26 cellular contexts compared by ENCODE assay signal in genomic region chr2:44285237-44285636, GRCh38. TPM values are rescaled to one million over a fixed set of nuclear protein-coding genes. Genes with fewer than 3 reads are reported as not detected.
"Had no signal": no experiment of that assay in that cellular context is flagged by ENCODE, and none has a peak within 500 bp of the region (broad histone marks: within the 10 kb centered on the region; RNA-seq: fewer than 3 reads in every experiment).

No MANE protein-coding gene starts in this region.

- ATAC-seq: gastrocnemius medialis, heart right ventricle, natural killer cell, sciatic nerve, upper lobe of right lung had no signal

- H3K4me1 Mint-ChIP-seq: natural killer cell had no signal

- H3K27me3 ChIP-seq: gastrocnemius medialis, heart right ventricle, suprapubic skin, thyroid gland, upper lobe of right lung, vagina had no signal

- H3K36me3 Mint-ChIP-seq: natural killer cell had no signal

- H3K4me3 Mint-ChIP-seq: endodermal cell, natural killer cell, neural crest cell had no signal

- H3K9me3 Mint-ChIP-seq: endodermal cell, natural killer cell, neural crest cell had no signal

- H3K4me1 ChIP-seq: gastrocnemius medialis, heart right ventricle, suprapubic skin, thyroid gland, upper lobe of right lung, vagina had no signal

- H3K27ac ChIP-seq: coronary artery, gastrocnemius medialis, heart right ventricle, suprapubic skin, thyroid gland, upper lobe of right lung, vagina had no signal

- DNase-seq: effector CD4-positive, alpha-beta T cell; endodermal cell; erythroblast; gastrocnemius medialis; heart right ventricle; islet precursor cell; mammary epithelial cell; natural killer cell; posterior cingulate gyrus; stimulated activated CD4-positive, alpha-beta T cell treated with anti-CD3 and anti-CD28 coated beads, Interleukin-2, amount 100 ng/mL, for 24 hours; stimulated activated CD4-positive, alpha-beta T cell treated with anti-CD3 and anti-CD28 coated beads, Interleukin-4, amount 100 ng/mL, for 4 hours; stimulated activated naive CD4-positive, alpha-beta T cell treated with Interleukin-2 at 50 U/mL for 16 hours; thyroid gland; upper lobe of right lung had no signal

- H3K4me3 ChIP-seq: coronary artery, gastrocnemius medialis, heart right ventricle, suprapubic skin, thyroid gland, upper lobe of right lung, vagina had no signal

- H3K36me3 ChIP-seq: gastrocnemius medialis, heart right ventricle, suprapubic skin, thyroid gland, upper lobe of right lung, vagina had no signal

- H3K9me3 ChIP-seq: gastrocnemius medialis, heart right ventricle, suprapubic skin, thyroid gland, upper lobe of right lung, vagina had no signal

- H3K27ac Mint-ChIP-seq: endodermal cell, natural killer cell had no signal

RNA-seq across cellular contexts. Expression of gene SLC3A1, which starts 10.0 kb away (rescaled TPM):
- total RNA-seq: chondrocyte, dermis microvascular lymphatic vessel endothelial cell, endothelial cell of umbilical vein, mammary epithelial cell, myocyte, neural crest cell, osteocyte, pulmonary artery endothelial cell, skeletal muscle tissue, thyroid gland, vagina had no signal
